3 cellular contexts compared by ENCODE assay signal in the genomic region with DNA sequence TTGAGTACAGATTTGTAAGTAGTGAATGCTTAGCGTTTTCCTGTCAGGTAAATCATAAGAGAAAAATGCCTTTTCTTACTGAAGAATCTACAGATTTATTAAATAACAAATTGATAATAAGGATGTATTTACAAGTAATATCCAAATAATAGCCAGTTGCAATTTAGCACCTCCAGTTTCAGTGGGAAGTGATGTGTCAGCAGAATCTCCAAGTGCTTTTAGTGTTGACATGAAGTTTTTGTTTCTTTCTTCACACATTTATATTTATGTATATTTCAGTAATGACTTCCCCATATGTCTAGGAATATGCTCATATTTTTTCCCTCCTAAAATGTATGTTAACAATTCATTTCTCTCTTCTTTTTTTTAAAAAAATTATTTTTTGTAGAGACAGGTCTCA.
A peak's percentile ranks its signal among the peaks of the same experiment; 100 is the strongest.
TF ChIP-seq lines count a peak whose summit lies in the region.

No MANE protein-coding gene starts in this region.

TF ChIP-seq in A549, 52 proteins besides CTCF, POLR2A, EP300 and RAD21:
- TF ChIP-seq MAFK (IDR thresholded peaks at IDR 0.05; ENCODE audit: partially characterized antibody), result peak; percentile 85
- TF ChIP-seq, protein P1, sequence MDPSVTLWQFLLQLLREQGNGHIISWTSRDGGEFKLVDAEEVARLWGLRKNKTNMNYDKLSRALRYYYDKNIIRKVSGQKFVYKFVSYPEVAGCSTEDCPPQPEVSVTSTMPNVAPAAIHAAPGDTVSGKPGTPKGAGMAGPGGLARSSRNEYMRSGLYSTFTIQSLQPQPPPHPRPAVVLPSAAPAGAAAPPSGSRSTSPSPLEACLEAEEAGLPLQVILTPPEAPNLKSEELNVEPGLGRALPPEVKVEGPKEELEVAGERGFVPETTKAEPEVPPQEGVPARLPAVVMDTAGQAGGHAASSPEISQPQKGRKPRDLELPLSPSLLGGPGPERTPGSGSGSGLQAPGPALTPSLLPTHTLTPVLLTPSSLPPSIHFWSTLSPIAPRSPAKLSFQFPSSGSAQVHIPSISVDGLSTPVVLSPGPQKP (IDR thresholded peaks at IDR 0.05; ENCODE audit: low read depth, low read length), result no peak
TF ChIP-seq in A549: peak in this region for 1.

TF ChIP-seq in IMR-90, 13 proteins besides CTCF, POLR2A, EP300 and RAD21:
- TF ChIP-seq RCOR1 (IDR thresholded peaks at IDR 0.05; ENCODE audit: insufficient replicate concordance, low read length), result no peak
- peak; percentile 94 for TF ChIP-seq MAFK (IDR thresholded peaks at IDR 0.05; ENCODE audit: low read depth, low read length)

TF ChIP-seq in H1, 55 proteins besides CTCF, POLR2A, EP300 and RAD21:
- TF ChIP-seq EGR1 (IDR thresholded peaks at IDR 0.05; ENCODE audit: borderline replicate concordance, low read depth, low read length) (no peak), MAFK (IDR thresholded peaks at IDR 0.05; ENCODE audit: low read depth, low read length) (peak; percentile 68)
